Comparison of ENCODE assay signal across 22 cellular contexts in genomic region chr1:229000187-229000586, GRCh38.
"Had no signal": no experiment of that assay in that cellular context is flagged by ENCODE, and none has a peak within 500 bp of the region (broad histone marks: within the 10 kb centered on the region; RNA-seq: fewer than 3 reads in every experiment).

No MANE protein-coding gene starts in this region.

- H3K9me3 ChIP-seq: MG63, SJSA1 had no signal

- FAIRE-seq: HTR-8/SVneo, RCC 7860 had no signal

- H3K36me3 ChIP-seq: MG63, SJSA1 had no signal

- H3K27ac ChIP-seq: HL-60, SJSA1, SK-N-MC had no signal

- DNase-seq: Karpas-422, KG1, MG63, NCI-H1092 treated with DMSO at 0.1 percent for 48 hours, NCI-H1436, NCI-H187, NCI-H2029, NCI-H2081 treated with DMSO at 0.1 percent for 48 hours, NCI-H2171, NCI-H226, NCI-H446, NCI-H510A, NCI-H524 treated with DMSO at 0.1 percent for 48 hours, NCI-H69, NCI-H774, Right ventricle myocardium superior, SIG-M5 had no signal

- H3K27me3 ChIP-seq: MG63, SJSA1 had no signal

- H3K4me3 ChIP-seq: MG63, SJSA1, SK-N-MC had no signal
